Comparison of ENCODE assay signal across 1 cellular context in genomic region chr6:91462236-91462635, GRCh38.
TF ChIP-seq lines count a peak whose summit lies in the region.

No MANE protein-coding gene starts in this region.

TF ChIP-seq in IMR-90, 13 proteins besides CTCF, POLR2A, EP300 and RAD21 (continued from another document):
- TF ChIP-seq RCOR1 (IDR thresholded peaks at IDR 0.05; ENCODE audit: insufficient replicate concordance, low read length) = no peak
TF ChIP-seq in IMR-90: peak in this region for 2.
